12 cellular contexts compared by ENCODE assay signal in genomic region chr20:1491281-1491840, GRCh38. TPM values are rescaled to one million over a fixed set of nuclear protein-coding genes. Genes with fewer than 3 reads are reported as not detected.
DNase-seq lines count a peak whose midpoint lies in the region; ATAC-seq lines count a peak whose summit lies in the region.
"Had no signal": no experiment of that assay in that cellular context is flagged by ENCODE, and none has a peak within 500 bp of the region (broad histone marks: within the 10 kb centered on the region; RNA-seq: fewer than 3 reads in every experiment).

Gene SIRPB2, minus strand, starts transcription at chr20:1491420. Its CDS starts 61 bp downstream, at chr20:1491359.

- no peaks in the 10 kb centered on the region for H3K36me3 ChIP-seq in SJCRH30

- H3K4me1 ChIP-seq in SJCRH30 = no peaks in the 10 kb centered on the region

- peak within 1 kb of the TSS in 1 of 2 donors; percentile 35 for H3K4me3 Mint-ChIP-seq in stimulated activated naive B cell treated with anti-CD40 and anti-IgM and Interleukin-4, amounts not matched to agents 10 μg/mL and 1 μg/mL and 100 μg/mL, for 72 hours
- H3K4me3 Mint-ChIP-seq: CD4-positive, alpha-beta memory T cell had no signal

- H3K27me3 Mint-ChIP-seq in stimulated activated naive B cell treated with anti-CD40 and anti-IgM and Interleukin-4, amounts not matched to agents 10 μg/mL and 1 μg/mL and 100 μg/mL, for 72 hours = peaks cover 4 to 9% of the 10 kb centered on the region in 2 donors

- no peak for ATAC-seq in stimulated activated naive B cell treated with anti-CD40 and anti-IgM and Interleukin-4, amounts not matched to agents 10 μg/mL and 1 μg/mL and 100 μg/mL, for 72 hours (replicated peaks)
- no peak for ATAC-seq in GM21786 (IDR thresholded peaks at IDR 0.05; ENCODE audit: unreplicated experiment)

- H3K4me1 Mint-ChIP-seq in stimulated activated naive B cell treated with anti-CD40 and anti-IgM and Interleukin-4, amounts not matched to agents 10 μg/mL and 1 μg/mL and 100 μg/mL, for 72 hours = peaks cover 42 to 49% of the 10 kb centered on the region in 2 donors
- H3K4me1 Mint-ChIP-seq: CD4-positive, alpha-beta memory T cell had no signal

- H3K36me3 Mint-ChIP-seq in stimulated activated naive B cell treated with anti-CD40 and anti-IgM and Interleukin-4, amounts not matched to agents 10 μg/mL and 1 μg/mL and 100 μg/mL, for 72 hours = no peaks in the 10 kb centered on the region
- H3K36me3 Mint-ChIP-seq: CD4-positive, alpha-beta memory T cell had no signal

- peaks cover 0 to 3% of the 10 kb centered on the region in 2 donors for H3K9me3 Mint-ChIP-seq in stimulated activated naive B cell treated with anti-CD40 and anti-IgM and Interleukin-4, amounts not matched to agents 10 μg/mL and 1 μg/mL and 100 μg/mL, for 72 hours

- H3K9me3 ChIP-seq in SJCRH30 (replicated peaks) = no peaks in the 10 kb centered on the region

- H3K27ac Mint-ChIP-seq in stimulated activated naive B cell treated with anti-CD40 and anti-IgM and Interleukin-4, amounts not matched to agents 10 μg/mL and 1 μg/mL and 100 μg/mL, for 72 hours = peak within 1 kb of the TSS; percentile 31
- H3K27ac Mint-ChIP-seq: CD4-positive, alpha-beta memory T cell had no signal

- H3K27ac ChIP-seq in caudate nucleus (ENCODE audit: low read depth, low read length) (peak within 1 kb of the TSS; percentile 70), layer of hippocampus (ENCODE audit: low read depth, low read length) (peak within 1 kb of the TSS; percentile 40), SJCRH30 (no peak within 1 kb of the TSS)

- no peaks in the 10 kb centered on the region for H3K27me3 ChIP-seq in layer of hippocampus (ENCODE audit: control insufficient read depth, insufficient read depth, low read length)
- H3K27me3 ChIP-seq in SJCRH30 = peaks cover 4% of the 10 kb centered on the region

- peak; percentile 29 for DNase-seq in KG1 (lab: John Stamatoyannopoulos, UW)
- peak in 2 of 61 donors; percentile 8 to 28 for DNase-seq in caudate nucleus (lab: John Stamatoyannopoulos, UW)
- no peak for DNase-seq in stimulated activated naive B cell treated with anti-CD40 and anti-IgM and Interleukin-4, amounts not matched to agents 10 μg/mL and 1 μg/mL and 100 μg/mL, for 72 hours
- DNase-seq in SJCRH30 = no peak
- DNase-seq in DMS 273 treated with DMSO at 0.1 percent for 48 hours (lab: John Stamatoyannopoulos, UW) = no peak
- DNase-seq in activated CD4-positive, alpha-beta T cell treated with anti-CD3 and anti-CD28 coated beads for 48 hours = no peak
- DNase-seq: activated CD4-positive, alpha-beta T cell treated with anti-CD3 and anti-CD28 coated beads for 1 hour; CD4-positive, alpha-beta memory T cell; NCI-H1048 had no signal

- no peak within 1 kb of the TSS for H3K4me3 ChIP-seq in SJCRH30

RNA-seq across cellular contexts. Expression of gene SIRPB2, which starts in this region (rescaled TPM):
- not detected in 2 replicates for total RNA-seq in SJCRH30 (2014; rRNA removed; shearing (Covaris generic))
- total RNA-seq: CD4-positive, alpha-beta memory T cell; myocyte had no signal
